Comparison of ENCODE assay signal across 8 cellular contexts in the genomic region with DNA sequence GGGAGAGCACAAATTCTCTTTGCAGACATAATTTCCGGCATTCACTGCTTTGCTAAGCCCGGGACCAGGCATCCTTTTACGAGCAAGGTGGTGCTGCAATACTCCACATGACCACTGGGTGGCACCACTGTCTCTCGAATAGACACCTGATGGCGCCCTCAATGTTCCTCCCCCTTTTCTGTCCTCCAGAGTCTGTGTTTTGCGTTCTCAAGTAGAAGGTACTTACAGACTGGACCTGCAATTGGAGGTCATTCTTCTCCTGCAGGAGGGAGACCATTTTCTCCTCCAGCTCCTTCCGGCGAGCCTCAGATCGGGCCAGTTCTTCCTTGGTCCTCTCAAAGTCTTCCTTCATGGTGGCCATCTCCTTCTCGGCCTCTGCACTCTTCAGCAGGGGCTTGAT. TPM values are rescaled to one million over a fixed set of nuclear protein-coding genes. Genes with fewer than 3 reads are reported as not detected.
A peak's percentile ranks its signal among the peaks of the same experiment; 100 is the strongest.
DNase-seq lines count a peak whose midpoint lies in the region; TF ChIP-seq lines count a peak whose summit lies in the region.

No MANE protein-coding gene starts in this region.

- peak; percentile 86 for TF ChIP-seq CTCF in GM06990 (IDR thresholded peaks at IDR 0.05; ENCODE audit: insufficient read depth, low read length, poor library complexity, severe bottlenecking)
- peak; percentile 33 to 89 (median 81) for TF ChIP-seq CTCF in Peyer's patch (IDR thresholded peaks at IDR 0.05)
- peak; percentile 95 for TF ChIP-seq CTCF in fibroblast of villous mesenchyme (IDR thresholded peaks at IDR 0.05; ENCODE audit: insufficient read depth, low read depth, low read length)
- peak; percentile 90 to 96 (median 95) for TF ChIP-seq CTCF in testis (IDR thresholded peaks at IDR 0.05)

- no peak overlapping the region for H3K4me3 ChIP-seq in GM06990 (replicated peaks; ENCODE audit: low read depth, low read length)
- no peak overlapping the region for H3K4me3 ChIP-seq in Peyer's patch
- H3K4me3 ChIP-seq in fibroblast of villous mesenchyme (ENCODE audit: low read depth, low read length) = no peak overlapping the region
- no peak overlapping the region for H3K4me3 ChIP-seq in testis

- TF ChIP-seq POLR2A in Peyer's patch (IDR thresholded peaks at IDR 0.05) = no peak
- TF ChIP-seq POLR2A in testis (IDR thresholded peaks at IDR 0.05) = no peak

- H3K4me1 ChIP-seq in Peyer's patch = no peaks in the 10 kb centered on the region
- no peaks in the 10 kb centered on the region for H3K4me1 ChIP-seq in testis

- H3K9me3 ChIP-seq in Peyer's patch = no peaks in the 10 kb centered on the region
- no peaks in the 10 kb centered on the region for H3K9me3 ChIP-seq in testis

- intact Hi-C loops in testis (cut with DNase I; ENCODE audit: low total_unique reads) = loop anchor here (5.0 kb wide), 1 partner anchor 290 kb away; no protein-coding TSS in a partner anchor

- peak; percentile 36 for DNase-seq in GM06990 (ENCODE audit: extremely low read depth, insufficient read length)
- DNase-seq in HS-27A (ENCODE audit: low read depth) = peak; percentile 48
- DNase-seq in Peyer's patch = peak; percentile 60 to 91 (median 82)
- peak; percentile 7 for DNase-seq in activated T-helper 1 cell treated with Interleukin-2 at 50 U/mL for 16 hours (ENCODE audit: low read depth)
- peak; percentile 80 for DNase-seq in fibroblast of villous mesenchyme (ENCODE audit: low read depth)
- peak; percentile 31 for DNase-seq in occipital lobe (lab: John Stamatoyannopoulos, UW)
- DNase-seq in testis = peak; percentile 97
- no peak for DNase-seq in mesenteric fat pad (ENCODE audit: low spot score)

- H3K27me3 ChIP-seq in GM06990 (replicated peaks; ENCODE audit: control insufficient read depth, insufficient read depth, low read length) = no peaks in the 10 kb centered on the region; the same call in none of the 2 replicates
- H3K27me3 ChIP-seq in Peyer's patch = no peaks in the 10 kb centered on the region
- H3K27me3 ChIP-seq in testis = no peaks in the 10 kb centered on the region

- H3K36me3 ChIP-seq in GM06990 (ENCODE audit: control insufficient read depth, insufficient read depth, low read length) (no peaks in the 10 kb centered on the region), Peyer's patch (no peaks in the 10 kb centered on the region), testis (ENCODE audit: low read depth, missing control alignments) (no peaks in the 10 kb centered on the region)

- H3K27ac ChIP-seq in Peyer's patch (no peak overlapping the region), testis (no peak overlapping the region)

- 21 to 31% methylated on average over 10 of the region's 10 CpGs for WGBS in testis, 2 donors

RNA-seq across cellular contexts. Expression of gene MYH13, which starts 45.2 kb away (rescaled TPM):
- 10 to 100 TPM in 1 of 4 donors, under 1 TPM in 1, not detected in 2; 0.19 to 11.6 TPM for total RNA-seq in Peyer's patch
- total RNA-seq in fibroblast of villous mesenchyme = not detected in 2 replicates
- total RNA-seq in occipital lobe = not detected
- under 1 TPM; 0.37 to 0.47 TPM for total RNA-seq in testis
- polyA plus RNA-seq in testis (ENCODE audit: insufficient read depth, low read depth, low replicate concordance) = 0.28 TPM
- not detected for total RNA-seq in mesenteric fat pad
